ENCODE assay signal across 14 cellular contexts in genomic region chr13:99053636-99054233, GRCh38.
A peak's percentile ranks its signal among the peaks of the same experiment; 100 is the strongest.
DNase-seq lines count a peak whose midpoint lies in the region; ATAC-seq lines count a peak whose summit lies in the region.
"Had no signal": no experiment of that assay in that cellular context is flagged by ENCODE, and none has a peak within 500 bp of the region (broad histone marks: within the 10 kb centered on the region; RNA-seq: fewer than 3 reads in every experiment).

No MANE protein-coding gene starts in this region.

- peaks cover 57% of the 10 kb centered on the region for H3K4me1 Mint-ChIP-seq in T-helper 1 cell treated with Interleukin-12 subunit alpha and Interleukin-12 subunit beta and Interleukin-4 antibody, amounts not matched to agents 30 μg/mL and 1 μg/mL, for 36 hours (ENCODE audit: low read depth)
- peaks cover 77% of the 10 kb centered on the region for H3K4me1 Mint-ChIP-seq in activated naive CD8-positive, alpha-beta T cell treated with anti-CD3 and anti-CD28 coated beads, Interleukin-2, amount 50 U/mL, for 24 hours

- peaks cover 35% of the 10 kb centered on the region for H3K4me1 ChIP-seq in rectal smooth muscle tissue (ENCODE audit: control insufficient read depth, insufficient read depth, low read length)
- H3K4me1 ChIP-seq: uterus had no signal

- no peaks in the 10 kb centered on the region for H3K9me3 Mint-ChIP-seq in T-helper 1 cell treated with Interleukin-12 subunit alpha and Interleukin-12 subunit beta and Interleukin-4 antibody, amounts not matched to agents 30 μg/mL and 1 μg/mL, for 36 hours
- H3K9me3 Mint-ChIP-seq in activated naive CD8-positive, alpha-beta T cell treated with anti-CD3 and anti-CD28 coated beads, Interleukin-2, amount 50 U/mL, for 24 hours: no peaks in the 10 kb centered on the region

- no peak for ATAC-seq in activated naive CD8-positive, alpha-beta T cell treated with anti-CD3 and anti-CD28 coated beads, Interleukin-2, amount 50 U/mL, for 24 hours
- no peak for ATAC-seq in HG03039 (IDR thresholded peaks at IDR 0.05; ENCODE audit: unreplicated experiment)

- H3K27me3 ChIP-seq in rectal smooth muscle tissue (ENCODE audit: control insufficient read depth, insufficient read depth, low read length): no peaks in the 10 kb centered on the region
- H3K27me3 ChIP-seq: hepatocyte, uterus had no signal

- H3K27me3 Mint-ChIP-seq in T-helper 1 cell treated with Interleukin-12 subunit alpha and Interleukin-12 subunit beta and Interleukin-4 antibody, amounts not matched to agents 30 μg/mL and 1 μg/mL, for 36 hours (ENCODE audit: low read depth): no peaks in the 10 kb centered on the region
- H3K27me3 Mint-ChIP-seq in activated naive CD8-positive, alpha-beta T cell treated with anti-CD3 and anti-CD28 coated beads, Interleukin-2, amount 50 U/mL, for 24 hours: peaks cover 2% of the 10 kb centered on the region

- H3K9ac ChIP-seq in rectal smooth muscle tissue (ENCODE audit: low read length): no peak overlapping the region

- no peak overlapping the region for H3K4me3 ChIP-seq in rectal smooth muscle tissue (ENCODE audit: low read length)
- H3K4me3 ChIP-seq: hepatocyte, uterus had no signal

- H3K36me3 Mint-ChIP-seq in T-helper 1 cell treated with Interleukin-12 subunit alpha and Interleukin-12 subunit beta and Interleukin-4 antibody, amounts not matched to agents 30 μg/mL and 1 μg/mL, for 36 hours (ENCODE audit: low read depth): peaks cover 15% of the 10 kb centered on the region
- H3K36me3 Mint-ChIP-seq in activated naive CD8-positive, alpha-beta T cell treated with anti-CD3 and anti-CD28 coated beads, Interleukin-2, amount 50 U/mL, for 24 hours (ENCODE audit: low read depth): peaks cover 7% of the 10 kb centered on the region

- no peak for DNase-seq in T-helper 1 cell
- peak; percentile 97 to 99 for DNase-seq in NCI-H524 (lab: John Stamatoyannopoulos, UW)
- no peak for DNase-seq in activated naive CD8-positive, alpha-beta T cell treated with anti-CD3 and anti-CD28 coated beads, Interleukin-2, amount 50 U/mL, for 24 hours
- DNase-seq in NCI-H1694 (lab: John Stamatoyannopoulos, UW): no peak
- DNase-seq in SHP77 treated with DMSO at 0.1 percent for 48 hours (lab: John Stamatoyannopoulos, UW): no peak
- DNase-seq: ACHN, mesendoderm, NCI-H446 treated with DMSO at 0.1 percent for 48 hours, RPMI8226, uterus had no signal

- H3K27ac ChIP-seq in rectal smooth muscle tissue (ENCODE audit: low read depth, low read length): peak overlapping the region; percentile 27
- H3K27ac ChIP-seq: hepatocyte, uterus had no signal

- H3K27ac Mint-ChIP-seq in T-helper 1 cell treated with Interleukin-12 subunit alpha and Interleukin-12 subunit beta and Interleukin-4 antibody, amounts not matched to agents 30 μg/mL and 1 μg/mL, for 36 hours: peak overlapping the region; percentile 74
- peak overlapping the region; percentile 36 for H3K27ac Mint-ChIP-seq in activated naive CD8-positive, alpha-beta T cell treated with anti-CD3 and anti-CD28 coated beads, Interleukin-2, amount 50 U/mL, for 24 hours

- peak overlapping the region; percentile 75 for H3K4me3 Mint-ChIP-seq in T-helper 1 cell treated with Interleukin-12 subunit alpha and Interleukin-12 subunit beta and Interleukin-4 antibody, amounts not matched to agents 30 μg/mL and 1 μg/mL, for 36 hours
- H3K4me3 Mint-ChIP-seq in activated naive CD8-positive, alpha-beta T cell treated with anti-CD3 and anti-CD28 coated beads, Interleukin-2, amount 50 U/mL, for 24 hours: no peak overlapping the region

- no peaks in the 10 kb centered on the region for H3K36me3 ChIP-seq in rectal smooth muscle tissue (ENCODE audit: control insufficient read depth, insufficient read depth, low read length)
- H3K36me3 ChIP-seq: uterus had no signal

Comparison
In these comparisons a context has a peak if more than half of its experiments do, and no peak if none do; other contexts are left out.
1. DNase-seq: peak in NCI-H524 (2 of 2); none in T-helper 1 cell (0 of 5), activated naive CD8-positive, alpha-beta T cell treated with anti-CD3 and anti-CD28 coated beads, Interleukin-2, amount 50 U/mL, for 24 hours (single experiment), NCI-H1694 (single experiment) and SHP77 treated with DMSO at 0.1 percent for 48 hours (single experiment).